ENCODE assay signal across 23 cellular contexts in the genomic region with DNA sequence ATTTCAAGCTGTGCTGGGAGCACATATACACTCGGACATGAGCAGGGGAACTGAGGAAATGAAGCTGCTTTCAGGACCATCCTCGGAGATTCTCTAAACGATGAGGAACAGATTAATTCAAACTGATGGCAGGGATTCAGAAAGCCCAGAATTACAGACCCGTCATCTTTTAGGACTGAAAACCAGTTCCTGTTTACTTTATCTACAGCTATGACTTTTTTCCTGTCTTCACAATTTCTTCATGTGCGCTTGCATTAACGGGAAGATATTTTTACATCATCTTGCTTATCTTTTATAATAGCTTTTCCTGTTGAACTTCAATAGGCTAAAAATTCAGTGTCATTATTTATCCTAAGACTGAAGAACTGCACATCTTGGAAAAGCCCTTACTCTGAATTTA.
DNase-seq lines count a peak whose midpoint lies in the region; ATAC-seq and TF ChIP-seq lines count a peak whose summit lies in the region.
"Had no signal": no experiment of that assay in that cellular context is flagged by ENCODE, and none has a peak within 500 bp of the region (broad histone marks: within the 10 kb centered on the region; RNA-seq: fewer than 3 reads in every experiment).

No MANE protein-coding gene starts in this region.

- peak overlapping the region; percentile 78 for H3K27ac ChIP-seq in neutrophil
- H3K27ac ChIP-seq: hepatocyte, thoracic aorta had no signal

- H3K27me3 Mint-ChIP-seq in stimulated activated memory B cell treated with anti-CD40 and anti-IgM and Interleukin-4, amounts not matched to agents 10 μg/mL and 1 μg/mL and 100 μg/mL, for 72 hours = peaks cover 43% of the 10 kb centered on the region

- no peak overlapping the region for H3K27ac Mint-ChIP-seq in stimulated activated memory B cell treated with anti-CD40 and anti-IgM and Interleukin-4, amounts not matched to agents 10 μg/mL and 1 μg/mL and 100 μg/mL, for 72 hours
- H3K27ac Mint-ChIP-seq: activated CD4-positive, alpha-beta T cell treated with anti-CD3 and anti-CD28 coated beads, Interleukin-2, amount 10 ng/mL, durations not matched to agents 7 days and 5 days; activated naive CD8-positive, alpha-beta T cell treated with anti-CD3 and anti-CD28 coated beads, Interleukin-2, amount 10 ng/mL, durations not matched to agents 7 days and 5 days; activated T-cell treated with anti-CD3 and anti-CD28 coated beads, Interleukin-2, amount 50 U/mL, for 24 hours; CD4-positive, alpha-beta T cell; stimulated activated naive CD8-positive, alpha-beta T cell treated with anti-CD3 and anti-CD28 coated beads, Interleukin-15, Interleukin-2, amounts not matched to agents 100 ng/mL and 50 ng/mL, for 24 hours; WTC11 had no signal

- H3K36me3 Mint-ChIP-seq in stimulated activated memory B cell treated with anti-CD40 and anti-IgM and Interleukin-4, amounts not matched to agents 10 μg/mL and 1 μg/mL and 100 μg/mL, for 72 hours = no peaks in the 10 kb centered on the region
- H3K36me3 Mint-ChIP-seq: WTC11 had no signal

- DNase-seq in ELR (ENCODE audit: low read depth) (peak; percentile 67), OCI-M1 (lab: John Stamatoyannopoulos, UW) (peak; percentile 2), fibroblast of gingiva (ENCODE audit: low read depth) (peak; percentile 14), NCI-H1930 (lab: John Stamatoyannopoulos, UW) (no peak)
- DNase-seq: activated CD4-positive, alpha-beta T cell treated with anti-CD3 and anti-CD28 coated beads, Interleukin-2, amount 10 ng/mL, durations not matched to agents 7 days and 5 days; activated gamma-delta T cell; activated naive CD8-positive, alpha-beta T cell treated with anti-CD3 and anti-CD28 coated beads, Interleukin-2, amount 10 ng/mL, durations not matched to agents 7 days and 5 days; activated T-cell treated with anti-CD3 and anti-CD28 coated beads, Interleukin-2, amount 50 U/mL, for 24 hours; CD4-positive, alpha-beta T cell; cerebellar nuclear complex; foreskin melanocyte; mesendoderm; MG63; NCI-H1105 treated with DMSO at 0.1 percent for 48 hours; NCI-H2029 treated with DMSO at 0.1 percent for 48 hours; NCI-H226 had no signal

- H3K4me3 Mint-ChIP-seq in stimulated activated memory B cell treated with anti-CD40 and anti-IgM and Interleukin-4, amounts not matched to agents 10 μg/mL and 1 μg/mL and 100 μg/mL, for 72 hours = no peak overlapping the region
- H3K4me3 Mint-ChIP-seq: activated CD4-positive, alpha-beta T cell treated with anti-CD3 and anti-CD28 coated beads, Interleukin-2, amount 10 ng/mL, durations not matched to agents 7 days and 5 days; activated naive CD8-positive, alpha-beta T cell treated with anti-CD3 and anti-CD28 coated beads, Interleukin-2, amount 10 ng/mL, durations not matched to agents 7 days and 5 days; activated T-cell treated with anti-CD3 and anti-CD28 coated beads, Interleukin-2, amount 50 U/mL, for 24 hours; CD4-positive, alpha-beta T cell; stimulated activated naive CD8-positive, alpha-beta T cell treated with anti-CD3 and anti-CD28 coated beads, Interleukin-15, Interleukin-2, amounts not matched to agents 100 ng/mL and 50 ng/mL, for 24 hours; WTC11 had no signal

- TF ChIP-seq CTCF in neutrophil (IDR thresholded peaks at IDR 0.05) = no peak

- peaks cover 7% of the 10 kb centered on the region for H3K27me3 ChIP-seq in neutrophil
- H3K27me3 ChIP-seq: MG63 had no signal

- H3K4me3 ChIP-seq in neutrophil (ENCODE audit: low read depth in 1 of 2, low read length in 1 of 2) = no peak overlapping the region
- H3K4me3 ChIP-seq: hepatocyte, MG63, thoracic aorta had no signal

- H3K36me3 ChIP-seq in neutrophil = peaks cover 10% of the 10 kb centered on the region
- H3K36me3 ChIP-seq: MG63, thoracic aorta had no signal

- no peaks in the 10 kb centered on the region for H3K9me3 Mint-ChIP-seq in stimulated activated memory B cell treated with anti-CD40 and anti-IgM and Interleukin-4, amounts not matched to agents 10 μg/mL and 1 μg/mL and 100 μg/mL, for 72 hours
- H3K9me3 Mint-ChIP-seq: activated CD4-positive, alpha-beta T cell treated with anti-CD3 and anti-CD28 coated beads, Interleukin-2, amount 10 ng/mL, durations not matched to agents 7 days and 5 days; activated naive CD8-positive, alpha-beta T cell treated with anti-CD3 and anti-CD28 coated beads, Interleukin-2, amount 10 ng/mL, durations not matched to agents 7 days and 5 days; activated T-cell treated with anti-CD3 and anti-CD28 coated beads, Interleukin-2, amount 50 U/mL, for 24 hours; CD4-positive, alpha-beta T cell; stimulated activated naive CD8-positive, alpha-beta T cell treated with anti-CD3 and anti-CD28 coated beads, Interleukin-15, Interleukin-2, amounts not matched to agents 100 ng/mL and 50 ng/mL, for 24 hours; WTC11 had no signal

- no peak for ATAC-seq in stimulated activated memory B cell treated with anti-CD40 and anti-IgM and Interleukin-4, amounts not matched to agents 10 μg/mL and 1 μg/mL and 100 μg/mL, for 72 hours
- ATAC-seq in GM19452 (IDR thresholded peaks at IDR 0.05; ENCODE audit: unreplicated experiment) = no peak
- ATAC-seq: WTC11 had no signal

- peaks cover 8% of the 10 kb centered on the region for H3K4me1 Mint-ChIP-seq in stimulated activated memory B cell treated with anti-CD40 and anti-IgM and Interleukin-4, amounts not matched to agents 10 μg/mL and 1 μg/mL and 100 μg/mL, for 72 hours

- peaks cover 50 to 53% of the 10 kb centered on the region in 2 experiments for H3K4me1 ChIP-seq in neutrophil (ENCODE audit: control insufficient read depth in 1 of 2, insufficient read depth in 1 of 2, low read depth in 1 of 2, low read length in 1 of 2)

- H3K9me3 ChIP-seq in neutrophil = no peaks in the 10 kb centered on the region
- H3K9me3 ChIP-seq: MG63, thoracic aorta had no signal

Comparison
In these comparisons a context has a peak if more than half of its experiments do, and no peak if none do; other contexts are left out.
1. DNase-seq: peak in ELR (single experiment), OCI-M1 (single experiment) and fibroblast of gingiva (single experiment); none in NCI-H1930 (0 of 2).